ENCODE assay signal across 19 cellular contexts in the genomic region with DNA sequence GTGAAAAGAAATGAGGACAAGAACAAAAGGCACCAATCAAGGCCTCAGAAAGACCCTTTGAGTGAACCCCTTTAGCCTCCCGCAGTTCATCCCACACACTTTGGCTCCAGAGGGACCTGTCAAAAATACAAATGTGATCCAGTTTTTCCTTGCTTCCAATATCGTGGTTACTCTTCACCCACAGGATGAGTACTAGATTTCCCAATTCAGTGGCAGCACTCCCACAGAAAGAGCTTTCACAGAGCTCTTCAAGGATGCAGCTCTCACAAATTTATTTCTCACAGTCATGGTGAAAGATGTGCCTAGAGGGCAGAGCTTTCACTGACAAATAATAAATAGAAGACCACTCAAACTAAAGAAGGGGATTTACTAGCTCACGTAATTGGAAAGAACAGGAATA.
"Had no signal": no experiment of that assay in that cellular context is flagged by ENCODE, and none has a peak within 500 bp of the region (broad histone marks: within the 10 kb centered on the region; RNA-seq: fewer than 3 reads in every experiment).

No MANE protein-coding gene starts in this region.

- H3K27ac ChIP-seq: adrenal gland, coronary artery, gastrocnemius medialis, ovary, prostate gland, right atrium auricular region, upper lobe of left lung had no signal

- H3K4me3 ChIP-seq: adrenal gland, coronary artery, gastrocnemius medialis, ovary, prostate gland, right atrium auricular region, upper lobe of left lung had no signal

- H3K27me3 ChIP-seq: adrenal gland, gastrocnemius medialis, neutrophil, ovary, right atrium auricular region, upper lobe of left lung had no signal

- ATAC-seq: activated naive CD4-positive, alpha-beta T cell treated with anti-CD3 and anti-CD28 coated beads, Interleukin-2, amount 50 U/mL, for 72 hours; gastrocnemius medialis; left cardiac atrium; stimulated activated effector memory CD8-positive, alpha-beta T cell treated with anti-CD3 and anti-CD28 coated beads, Interleukin-12 subunit alpha, Interleukin-12 subunit beta, amount 100 ng/mL, for 72 hours; stimulated activated naive CD8-positive, alpha-beta T cell treated with anti-CD3 and anti-CD28 coated beads, Interleukin-15, amount 100 ng/mL, for 72 hours had no signal

- H3K9me3 ChIP-seq: adrenal gland, gastrocnemius medialis, neutrophil, ovary, prostate gland, right atrium auricular region, upper lobe of left lung had no signal

- DNase-seq: activated CD4-positive, alpha-beta T cell treated with anti-CD3 and anti-CD28 coated beads for 1 hour; activated T-cell treated with anti-CD3 and anti-CD28 coated beads, Interleukin-2, amount 50 U/mL, for 1 hour; adrenal gland; cerebellar nuclear complex; endodermal cell; gastrocnemius medialis; hypothalamus; left cardiac atrium; ovary; stimulated activated CD4-positive, alpha-beta T cell treated with anti-CD3 and anti-CD28 coated beads, Interleukin-2, amount 100 ng/mL, for 24 hours; stimulated activated naive CD8-positive, alpha-beta T cell treated with anti-CD3 and anti-CD28 coated beads, Interleukin-15, amount 100 ng/mL, for 72 hours; T-helper 1 cell; upper lobe of left lung had no signal

- H3K36me3 ChIP-seq: adrenal gland, ovary, prostate gland, right atrium auricular region had no signal
